ENCODE assay signal across 8 cellular contexts in the genomic region with DNA sequence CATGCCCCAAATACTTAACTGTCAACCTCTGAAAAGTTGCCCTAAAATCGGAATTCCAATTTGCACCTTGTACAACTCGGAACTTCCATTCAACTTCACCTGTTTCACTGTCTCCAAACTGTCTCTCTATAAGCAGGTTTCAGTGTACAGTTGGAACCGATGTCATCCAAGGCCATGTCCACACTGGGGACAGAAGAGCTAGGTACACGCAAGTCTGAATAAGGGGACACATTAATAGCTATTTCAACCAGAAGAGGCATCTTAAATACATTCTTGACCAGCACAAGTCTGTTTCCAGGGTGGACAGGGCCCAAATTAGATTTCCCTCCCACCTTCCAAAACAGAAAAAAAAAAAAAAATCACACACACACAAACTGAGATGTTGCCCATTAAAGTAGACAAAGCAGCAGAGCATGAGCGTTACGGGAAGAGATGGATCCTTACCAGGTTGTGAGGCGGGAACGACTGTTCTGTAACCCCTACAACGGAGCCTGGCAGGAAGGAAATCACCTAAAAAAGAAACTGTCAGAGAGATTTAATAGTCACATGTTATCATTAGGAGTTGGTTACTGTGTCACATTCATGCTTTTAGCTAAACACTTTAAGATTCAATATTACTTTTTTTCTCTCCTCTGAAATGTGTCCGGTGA. TPM values are rescaled to one million over a fixed set of nuclear protein-coding genes. Genes with fewer than 3 reads are reported as not detected.
DNase-seq lines count a peak whose midpoint lies in the region; ATAC-seq and TF ChIP-seq lines count a peak whose summit lies in the region.

No MANE protein-coding gene starts in this region.

- peak overlapping the region; percentile 96 for H3K4me2 ChIP-seq in PC-3 (ENCODE audit: low read length)

- no peak overlapping the region for H3K27ac ChIP-seq in PC-3 (ENCODE audit: low read length)

- H3K9me3 ChIP-seq in PC-3 (ENCODE audit: low read length) = no peaks in the 10 kb centered on the region

- H2AFZ ChIP-seq in PC-3 (ENCODE audit: low read length) = no peak overlapping the region

- peaks cover 43% of the 10 kb centered on the region for H3K4me1 Mint-ChIP-seq in osteocyte (ENCODE audit: unreplicated experiment)

- H3K27ac Mint-ChIP-seq in osteocyte (ENCODE audit: unreplicated experiment) = peak overlapping the region; percentile 98

- peak overlapping the region; percentile 96 for H3K4me3 Mint-ChIP-seq in osteocyte (ENCODE audit: unreplicated experiment)

- H3K4me1 ChIP-seq in PC-3 (ENCODE audit: insufficient read depth, low read length) = peaks cover 37% of the 10 kb centered on the region

- peaks cover 50% of the 10 kb centered on the region for H3K36me3 ChIP-seq in PC-3 (ENCODE audit: low read depth, low read length)

- H4K20me1 ChIP-seq in PC-3 (ENCODE audit: low read length) = peaks cover 57% of the 10 kb centered on the region

- DNase-seq in NCI-H1092 treated with DMSO at 0.1 percent for 48 hours (lab: John Stamatoyannopoulos, UW) (peak; percentile 12), NCI-H1092 (lab: John Stamatoyannopoulos, UW) (no peak), PC-3 (no peak), epithelial cell of esophagus (ENCODE audit: low read depth) (no peak), osteocyte (ENCODE audit: extremely low spot score, unreplicated experiment) (no peak)
- no peak for DNase-seq in activated CD4-positive, CD25-positive, alpha-beta regulatory T cell treated with anti-CD3 and anti-CD28 coated beads, Interleukin-2, amount 50 U/mL, for 72 hours
- no peak for DNase-seq in stimulated activated CD4-positive, alpha-beta T cell treated with anti-CD3 and anti-CD28 coated beads, Interleukin-2, amount 100 ng/mL, for 48 hours

- TF ChIP-seq CTCF in PC-3 (conservative IDR thresholded peaks at IDR 0.05; ENCODE audit: low read depth, low read length) (no peak), epithelial cell of esophagus (IDR thresholded peaks at IDR 0.05; ENCODE audit: insufficient read depth, low read depth, low read length, missing control alignments) (no peak), osteocyte (IDR thresholded peaks at IDR 0.05) (no peak)

- H3F3A ChIP-seq in PC-3 (ENCODE audit: low read length, unreplicated experiment) = no peaks in the 10 kb centered on the region

- H3K9me2 ChIP-seq in PC-3 (replicated peaks; ENCODE audit: low read length) = no peaks in the 10 kb centered on the region

- H3K27me3 Mint-ChIP-seq in osteocyte (ENCODE audit: unreplicated experiment) = no peaks in the 10 kb centered on the region

- peak overlapping the region; percentile 99 for H3K9ac ChIP-seq in PC-3 (ENCODE audit: low read length)

- CTCF ChIA-PET in PC-3 (lab: Charles Lee) = interaction anchor here (0.6 to 0.7 kb wide), 2 partner anchors 66 to 883 kb away, joined by 4 to 6 read pairs; no protein-coding TSS in a partner anchor

- POLR2A ChIA-PET in PC-3 (lab: Charles Lee; ENCODE audit: unreplicated experiment) = interaction anchor here (0.7 kb wide), 1 partner anchor 1603 kb away, joined by 11 read pairs; no protein-coding TSS in a partner anchor

- H3K4me3 ChIP-seq in PC-3 (ENCODE audit: low read length) (peak overlapping the region; percentile 98), epithelial cell of esophagus (ENCODE audit: low read length) (peak overlapping the region; percentile 83)

- peaks cover 68% of the 10 kb centered on the region for H3K79me2 ChIP-seq in PC-3 (ENCODE audit: low read length)

- BruUV-seq in PC-3 (replicated peaks; lab: Mats Ljungman, UMichigan) = TSS peak; percentile 29

- H3K9me3 Mint-ChIP-seq in osteocyte (ENCODE audit: unreplicated experiment) = no peaks in the 10 kb centered on the region

- no peak for ATAC-seq in PC-3
- ATAC-seq in GM21526 (IDR thresholded peaks at IDR 0.05; ENCODE audit: low FRiP score, unreplicated experiment) = no peak

- no peaks in the 10 kb centered on the region for H3K27me3 ChIP-seq in PC-3 (ENCODE audit: low read length)

- peaks cover 27% of the 10 kb centered on the region for H3K36me3 Mint-ChIP-seq in osteocyte (ENCODE audit: unreplicated experiment)

- intact Hi-C loops in PC-3 (cut with micrococcal nuclease) = loop anchor here (5.0 to 10.0 kb wide), 2 partner anchors 66 to 582 kb away; partner anchors contain the start of gene EED

RNA-seq across cellular contexts. Expression of gene CREBZF, which starts 1.7 kb away (rescaled TPM):
- total RNA-seq in PC-3 (2014; rRNA removed) = 75.0 and 114 TPM in 2 replicates
- 38.0 and 44.7 TPM in 2 replicates for total RNA-seq in osteocyte

RNA-seq across cellular contexts. Expression of gene TMEM126A, which starts 15.4 kb away (rescaled TPM):
- 34.0 and 37.8 TPM in 2 replicates for total RNA-seq in PC-3 (2014; rRNA removed)
- total RNA-seq in osteocyte = 25.0 and 28.9 TPM in 2 replicates

RNA-seq across cellular contexts. Expression of gene CCDC89, which starts 22.8 kb away (rescaled TPM):
- 0.55 TPM in 1 of 2 replicates, not detected in the other for total RNA-seq in PC-3 (2014; rRNA removed)
- not detected in 2 replicates for total RNA-seq in osteocyte

RNA-seq across cellular contexts. Expression of gene TMEM126B, which starts 34.8 kb away (rescaled TPM):
- 62.1 and 79.5 TPM in 2 replicates for total RNA-seq in PC-3 (2014; rRNA removed)
- 44.3 and 49.0 TPM in 2 replicates for total RNA-seq in osteocyte

RNA-seq across cellular contexts. Expression of gene DLG2, which starts 36.1 kb away (rescaled TPM):
- total RNA-seq in PC-3 (2014; rRNA removed) (0.58 and 4.3 TPM in 2 replicates), osteocyte (1.2 and 2.1 TPM in 2 replicates)
